Comparison of ENCODE assay signal across 8 cellular contexts in the genomic region with DNA sequence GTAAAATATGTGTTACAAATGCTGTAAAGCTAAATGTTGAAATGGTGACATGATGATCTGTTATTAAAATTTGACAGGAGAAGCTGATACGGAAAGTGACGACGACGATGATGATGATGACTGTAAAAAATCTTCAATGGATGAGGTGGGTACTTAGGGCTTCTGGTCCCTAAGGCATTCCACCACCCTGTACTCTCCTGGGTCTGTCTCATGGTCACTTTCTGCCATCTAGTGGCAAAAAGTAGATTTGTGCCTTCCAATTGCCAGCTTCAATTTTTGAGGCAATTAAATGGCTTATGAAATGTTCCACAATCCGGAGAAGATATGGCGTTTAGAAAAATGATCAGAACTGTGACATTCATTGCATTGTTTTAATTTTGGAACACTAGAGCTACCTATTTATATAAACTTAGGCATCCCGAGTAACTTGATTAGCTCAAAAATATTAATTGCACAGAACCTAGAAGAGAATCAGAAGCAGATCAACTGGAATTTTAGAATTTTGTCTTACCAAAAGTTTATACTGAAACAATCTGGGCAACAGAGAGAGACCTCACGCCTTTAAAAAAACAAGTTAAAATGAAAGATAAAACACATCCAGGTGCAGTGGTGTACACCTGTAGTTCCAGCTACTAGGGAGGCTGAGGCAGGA.
DNase-seq lines count a peak whose midpoint lies in the region; ATAC-seq and TF ChIP-seq lines count a peak whose summit lies in the region.

No MANE protein-coding gene starts in this region.

- no peak overlapping the region for H3K27ac ChIP-seq in heart right ventricle

- intact Hi-C loops in heart right ventricle (cut with DNase I) = loop anchor here (1.0 to 10.0 kb wide), 12 partner anchors 330 to 788 kb away; a partner anchor contains a TSS

- peaks cover 0 to 12% (median 0%) of the 10 kb centered on the region in 9 donors for H3K4me1 ChIP-seq in heart right ventricle

- DNase-seq in D341Med (ENCODE audit: low spot score) (peak; percentile 65), GM19238 (ENCODE audit: insufficient read length, low spot score) (peak; percentile 5), NCI-H524 treated with DMSO at 0.1 percent for 48 hours (lab: John Stamatoyannopoulos, UW) (peak; percentile 31), heart right ventricle (peak in 1 of 2 donors; percentile 43), putamen (ENCODE audit: low spot score) (peak; percentile 60)
- DNase-seq in activated effector memory CD4-positive, alpha-beta T cell treated with anti-CD3 and anti-CD28 coated beads, Interleukin-2, amount 50 U/mL, for 16 hours = no peak

- H3K4me3 ChIP-seq in heart right ventricle = no peak overlapping the region

- peak; percentile 46 for ATAC-seq in HG03521 (IDR thresholded peaks at IDR 0.05; ENCODE audit: unreplicated experiment)
- peak; percentile 58 for ATAC-seq in activated T-helper 17 cell treated with anti-CD3 and anti-CD28 coated beads, Interleukin-2, amount 50 U/mL, for 72 hours (replicated peaks)
- peak in 7 of 8 donors; percentile 74 to 93 (median 84) for ATAC-seq in heart right ventricle

- peak; percentile 58 to 87 (median 76) for TF ChIP-seq CTCF in heart right ventricle (IDR thresholded peaks at IDR 0.05)

- H3K27me3 Mint-ChIP-seq in activated T-helper 17 cell treated with anti-CD3 and anti-CD28 coated beads, Interleukin-2, amount 50 U/mL, for 72 hours = no peaks in the 10 kb centered on the region

- H3K36me3 ChIP-seq in heart right ventricle = peaks cover 0 to 22% (median 0%) of the 10 kb centered on the region in 9 donors

- H3K27me3 ChIP-seq in heart right ventricle = no peaks in the 10 kb centered on the region

- H3K36me3 Mint-ChIP-seq in activated T-helper 17 cell treated with anti-CD3 and anti-CD28 coated beads, Interleukin-2, amount 50 U/mL, for 72 hours (ENCODE audit: low read depth) = no peaks in the 10 kb centered on the region

- WGBS in heart right ventricle, 2 donors = 31 to 35% methylated on average over 8 of the region's 8 CpGs

- no peak overlapping the region for H3K4me3 Mint-ChIP-seq in activated T-helper 17 cell treated with anti-CD3 and anti-CD28 coated beads, Interleukin-2, amount 50 U/mL, for 72 hours

- H3K9me3 ChIP-seq in heart right ventricle = peaks cover 0 to 6% (median 0%) of the 10 kb centered on the region in 11 donors

- no peaks in the 10 kb centered on the region for H3K9me3 Mint-ChIP-seq in activated T-helper 17 cell treated with anti-CD3 and anti-CD28 coated beads, Interleukin-2, amount 50 U/mL, for 72 hours

- H3K4me1 Mint-ChIP-seq in activated T-helper 17 cell treated with anti-CD3 and anti-CD28 coated beads, Interleukin-2, amount 50 U/mL, for 72 hours = no peaks in the 10 kb centered on the region

- no peak overlapping the region for H3K27ac Mint-ChIP-seq in activated T-helper 17 cell treated with anti-CD3 and anti-CD28 coated beads, Interleukin-2, amount 50 U/mL, for 72 hours
